Comparison of ENCODE assay signal across 15 cellular contexts in genomic region chrX:110915120-110915519, GRCh38.
DNase-seq lines count a peak whose midpoint lies in the region; ATAC-seq and TF ChIP-seq lines count a peak whose summit lies in the region.
"Had no signal": no experiment of that assay in that cellular context is flagged by ENCODE, and none has a peak within 500 bp of the region (broad histone marks: within the 10 kb centered on the region; RNA-seq: fewer than 3 reads in every experiment).

No MANE protein-coding gene starts in this region.

- H3K79me2 ChIP-seq in GM23248 (ENCODE audit: insufficient read depth): no peaks in the 10 kb centered on the region

- ATAC-seq in GM18861 (IDR thresholded peaks at IDR 0.05; ENCODE audit: unreplicated experiment): no peak
- ATAC-seq: stimulated activated naive B cell treated with anti-CD40 and anti-IgM and Interleukin-4, amounts not matched to agents 10 μg/mL and 1 μg/mL and 100 μg/mL, for 72 hours had no signal

- H3K4me1 ChIP-seq in GM23248 (ENCODE audit: insufficient read depth): no peaks in the 10 kb centered on the region
- H3K4me1 ChIP-seq in BE2C: no peaks in the 10 kb centered on the region
- H3K4me1 ChIP-seq: esophagus muscularis mucosa had no signal

- no peaks in the 10 kb centered on the region for H3K36me3 ChIP-seq in GM23248 (ENCODE audit: low read depth)
- H3K36me3 ChIP-seq in BE2C: no peaks in the 10 kb centered on the region
- H3K36me3 ChIP-seq: esophagus muscularis mucosa had no signal

- TF ChIP-seq CTCF in AG04450 (IDR thresholded peaks at IDR 0.05; ENCODE audit: low read depth, low read length) (no peak), astrocyte of the cerebellum (IDR thresholded peaks at IDR 0.05; ENCODE audit: low read depth, low read length, missing control alignments) (no peak), BE2C (IDR thresholded peaks at IDR 0.05; ENCODE audit: low read depth, low read length) (no peak), GM20000 (IDR thresholded peaks at IDR 0.05; ENCODE audit: extremely low read depth, missing control alignments) (no peak)

- H3K27me3 ChIP-seq in AG04450 (ENCODE audit: control insufficient read depth, insufficient read depth, low read length) (no peaks in the 10 kb centered on the region), GM23248 (replicated peaks; ENCODE audit: insufficient read depth) (no peaks in the 10 kb centered on the region), BE2C (no peaks in the 10 kb centered on the region)
- H3K27me3 ChIP-seq: esophagus muscularis mucosa had no signal

- no peaks in the 10 kb centered on the region for H3K9me2 ChIP-seq in GM23248 (ENCODE audit: insufficient read depth)

- no peak overlapping the region for H3K4me2 ChIP-seq in GM23248 (ENCODE audit: unreplicated experiment)

- in situ Hi-C loops in GM23248 (cut with MboI) (no loop called here), astrocyte of the cerebellum (cut with HindIII; ENCODE audit: low sequenced_read_pairs) (no loop called here)

- H3K9me3 ChIP-seq in AG04450 (ENCODE audit: control insufficient read depth, insufficient read depth, low read length) (no peaks in the 10 kb centered on the region), GM23248 (ENCODE audit: low read depth) (no peaks in the 10 kb centered on the region), BE2C (no peaks in the 10 kb centered on the region)
- H3K9me3 ChIP-seq: esophagus muscularis mucosa had no signal

- no peak overlapping the region for H3K9ac ChIP-seq in GM23248

- POLR2A ChIA-PET in AG04450 (lab: Yijun Ruan, JAX): no interaction called here

- H3K4me3 ChIP-seq in AG04450 (ENCODE audit: low read depth, low read length) (no peak overlapping the region), GM23248 (no peak overlapping the region), astrocyte of the cerebellum (ENCODE audit: low read depth, low read length) (no peak overlapping the region), BE2C (ENCODE audit: low read depth, low read length) (no peak overlapping the region)
- H3K4me3 ChIP-seq: esophagus muscularis mucosa had no signal

- H2AFZ ChIP-seq in GM23248: no peak overlapping the region

- H3F3A ChIP-seq in GM23248 (ENCODE audit: insufficient read depth): no peaks in the 10 kb centered on the region

- H3K27ac ChIP-seq in AG04450 (ENCODE audit: low read depth, low read length) (no peak overlapping the region), GM23248 (no peak overlapping the region)
- H3K27ac ChIP-seq: esophagus muscularis mucosa had no signal

- 0 to 3% methylated on average over 3 of the region's 3 CpGs for WGBS in GM23248 (ENCODE audit: low coverage in 1 of 2, low lambda C conversion rate in 2 of 2, missing lambda C conversion rate in 2 of 2), 2 experiments

- H4K20me1 ChIP-seq in GM23248 (ENCODE audit: insufficient read depth): no peaks in the 10 kb centered on the region

- CTCF ChIA-PET in AG04450 (lab: Charles Lee): interaction anchor here (0.6 kb wide), 1 partner anchor 18 kb away, joined by 4 read pairs; no protein-coding TSS in a partner anchor

- DNase-seq in AG04450 (ENCODE audit: low read depth, low spot score): peak; percentile 4
- DNase-seq in GM23248: peak; percentile 72
- peak; percentile 69 for DNase-seq in astrocyte of the cerebellum (ENCODE audit: low read depth)
- peak; percentile 7 for DNase-seq in glomerular visceral epithelial cell (ENCODE audit: extremely low spot score)
- DNase-seq in BE2C: no peak
- DNase-seq in GM20000 (ENCODE audit: low spot score): no peak
- no peak for DNase-seq in mucosa of gallbladder (ENCODE audit: low spot score)
- DNase-seq: activated naive CD4-positive, alpha-beta T cell treated with Interleukin-2 at 50 U/mL for 16 hours; NCI-H1105 treated with DMSO at 0.1 percent for 48 hours; NCI-H748 treated with DMSO at 0.1 percent for 48 hours; retina; stimulated activated CD4-positive, alpha-beta T cell treated with anti-CD3 and anti-CD28 coated beads, Interleukin-4, amount 100 ng/mL, for 1 hour; stimulated activated naive B cell treated with anti-CD40 and anti-IgM and Interleukin-4, amounts not matched to agents 10 μg/mL and 1 μg/mL and 100 μg/mL, for 72 hours had no signal

Comparison
In these comparisons a context has a peak if more than half of its experiments do, and no peak if none do; other contexts are left out.
1. DNase-seq: peak in AG04450 (single experiment), GM23248 (single experiment), astrocyte of the cerebellum (single experiment) and glomerular visceral epithelial cell (single experiment); none in BE2C (single experiment), GM20000 (single experiment) and mucosa of gallbladder (single experiment).